Comparison of ENCODE assay signal across 13 cellular contexts in the genomic region with DNA sequence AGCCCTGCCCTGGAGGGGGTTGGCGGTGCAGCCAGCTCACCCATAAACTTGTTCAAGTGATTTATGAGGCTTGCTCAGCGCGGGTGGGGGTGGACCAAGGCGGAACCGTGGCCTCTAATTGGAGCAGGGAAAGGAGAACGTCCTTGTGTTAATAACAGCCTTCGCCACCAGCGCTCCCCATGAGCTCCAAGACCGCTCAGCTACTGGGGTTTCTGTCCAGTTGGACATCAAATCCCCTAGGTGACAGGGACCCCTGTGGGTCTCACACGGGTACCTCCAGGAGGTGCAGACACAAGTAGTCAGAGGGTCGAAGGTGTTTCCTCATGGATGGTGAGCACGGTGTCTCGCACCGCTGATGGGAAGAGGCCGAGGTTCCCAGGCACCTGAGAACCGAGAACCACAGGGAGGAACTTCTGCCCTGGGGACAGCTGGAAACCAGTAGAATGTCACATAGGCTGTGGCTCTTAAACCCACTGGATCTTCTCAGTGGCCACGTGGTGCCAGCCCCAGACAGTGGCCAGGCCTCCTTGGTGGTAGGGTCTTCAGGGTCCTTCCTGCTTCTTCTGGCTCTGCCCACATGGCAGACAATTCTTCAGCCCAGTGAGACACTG. TPM values are rescaled to one million over a fixed set of nuclear protein-coding genes. Genes with fewer than 3 reads are reported as not detected.
A peak's percentile ranks its signal among the peaks of the same experiment; 100 is the strongest.
DNase-seq lines count a peak whose midpoint lies in the region; ATAC-seq and TF ChIP-seq lines count a peak whose summit lies in the region.
"Had no signal": no experiment of that assay in that cellular context is flagged by ENCODE, and none has a peak within 500 bp of the region (broad histone marks: within the 10 kb centered on the region; RNA-seq: fewer than 3 reads in every experiment).

No MANE protein-coding gene starts in this region.

- TF ChIP-seq CTCF in RWPE2 (IDR thresholded peaks at IDR 0.05; ENCODE audit: poor library complexity, severe bottlenecking) (no peak), transverse colon (IDR thresholded peaks at IDR 0.05) (no peak)

- in situ Hi-C loops in transverse colon (cut with MboI; ENCODE audit: low pct_ligation_motif_present in 1 of 4, low pct_unique_long_range_greater_than_20kb in 1 of 4, low sequenced_read_pairs in 3 of 4), result loop anchor here in 3 of 4 donors (25.0 kb wide), 2 partner anchors 395 to 420 kb away; no protein-coding TSS in a partner anchor
- in situ Hi-C loops in G401 (cut with HindIII; ENCODE audit: low sequenced_read_pairs), result no loop called here

- H3K36me3 Mint-ChIP-seq in activated naive CD4-positive, alpha-beta T cell treated with anti-CD3 and anti-CD28 coated beads, Interleukin-2, amount 10 ng/mL, durations not matched to agents 7 days and 5 days, result no peaks in the 10 kb centered on the region

- peak; percentile 13 for DNase-seq in activated naive CD4-positive, alpha-beta T cell treated with anti-CD3 and anti-CD28 coated beads, Interleukin-2, amount 10 ng/mL, durations not matched to agents 7 days and 5 days
- no peak for DNase-seq in activated naive CD4-positive, alpha-beta T cell (lab: John Stamatoyannopoulos, UW)
- DNase-seq in RWPE2 (ENCODE audit: low spot score) (peak; percentile 32), mesenteric fat pad (ENCODE audit: low spot score) (peak; percentile 60), transverse colon (peak; percentile 4), G401 (ENCODE audit: low spot score) (no peak)
- DNase-seq: AML-193, Calu3, H7, IMR-90, PC-3 had no signal

- H3K27me3 Mint-ChIP-seq in activated naive CD4-positive, alpha-beta T cell treated with anti-CD3 and anti-CD28 coated beads, Interleukin-2, amount 10 ng/mL, durations not matched to agents 7 days and 5 days, result peaks cover 34% of the 10 kb centered on the region

- no peaks in the 10 kb centered on the region for H3K9me3 ChIP-seq in RWPE2 (ENCODE audit: severe bottlenecking)
- H3K9me3 ChIP-seq in transverse colon, result no peaks in the 10 kb centered on the region

- intact Hi-C loops in transverse colon (cut with DNase I; ENCODE audit: low total_unique reads), result no loop called here

- H3K27me3 ChIP-seq in RWPE2 (ENCODE audit: insufficient read depth, poor library complexity, severe bottlenecking) (no peaks in the 10 kb centered on the region), transverse colon (peaks cover 56% of the 10 kb centered on the region)

- H3K4me1 ChIP-seq in RWPE2 (ENCODE audit: insufficient read depth, poor library complexity, severe bottlenecking) (no peaks in the 10 kb centered on the region), transverse colon (peaks cover 0 to 5% (median 0%) of the 10 kb centered on the region in 4 donors)

- H3K36me3 ChIP-seq in RWPE2 (ENCODE audit: low read depth), result no peaks in the 10 kb centered on the region
- no peaks in the 10 kb centered on the region for H3K36me3 ChIP-seq in transverse colon

- H3K27ac Mint-ChIP-seq in activated naive CD4-positive, alpha-beta T cell treated with anti-CD3 and anti-CD28 coated beads, Interleukin-2, amount 10 ng/mL, durations not matched to agents 7 days and 5 days, result no peak overlapping the region
- H3K27ac Mint-ChIP-seq: CD4-positive, alpha-beta T cell had no signal

- no peak overlapping the region for H3K4me3 ChIP-seq in RWPE2 (ENCODE audit: severe bottlenecking)
- no peak overlapping the region for H3K4me3 ChIP-seq in transverse colon

- peaks cover 2% of the 10 kb centered on the region for H3K4me1 Mint-ChIP-seq in activated naive CD4-positive, alpha-beta T cell treated with anti-CD3 and anti-CD28 coated beads, Interleukin-2, amount 10 ng/mL, durations not matched to agents 7 days and 5 days

- no peak for ATAC-seq in RWPE2 (ENCODE audit: low read depth)
- ATAC-seq in HG03342 (IDR thresholded peaks at IDR 0.05; ENCODE audit: unreplicated experiment), result no peak
- ATAC-seq: PC-3 had no signal

- CTCF ChIA-PET in activated naive CD4-positive, alpha-beta T cell treated with anti-CD3 and anti-CD28 coated beads, Interleukin-2, amount 10 ng/mL, durations not matched to agents 7 days and 5 days (lab: Charles Lee), result no interaction called here

- no peak for TF ChIP-seq EP300 in transverse colon (IDR thresholded peaks at IDR 0.05; ENCODE audit: low read depth)

- no peak overlapping the region for H3K4me3 Mint-ChIP-seq in activated naive CD4-positive, alpha-beta T cell treated with anti-CD3 and anti-CD28 coated beads, Interleukin-2, amount 10 ng/mL, durations not matched to agents 7 days and 5 days
- H3K4me3 Mint-ChIP-seq: CD4-positive, alpha-beta T cell had no signal

- 53% methylated on average over 16 of the region's 17 CpGs; no CpG with 5 or more reads in 1 of the 2 donors for WGBS in transverse colon (ENCODE audit: low coverage in 1 of 2), 2 donors

- no peaks in the 10 kb centered on the region for H3K9me3 Mint-ChIP-seq in activated naive CD4-positive, alpha-beta T cell treated with anti-CD3 and anti-CD28 coated beads, Interleukin-2, amount 10 ng/mL, durations not matched to agents 7 days and 5 days
- H3K9me3 Mint-ChIP-seq: CD4-positive, alpha-beta T cell had no signal

- no peak for TF ChIP-seq POLR2A in transverse colon (IDR thresholded peaks at IDR 0.05)

- H3K27ac ChIP-seq in RWPE2 (ENCODE audit: poor library complexity, severe bottlenecking) (no peak overlapping the region), transverse colon (no peak overlapping the region)

RNA-seq across cellular contexts. Expression of a gene that starts 3.7 kb away (rescaled TPM):
- total RNA-seq in mesenteric fat pad (not detected), transverse colon (not detected)
- not detected in 2 replicates for total RNA-seq in G401 (2014; rRNA removed; shearing (Covaris generic))
- total RNA-seq: Calu3; CD4-positive, alpha-beta T cell; IMR-90; PC-3 had no signal

RNA-seq across cellular contexts. Expression of a gene that starts 51.5 kb away (rescaled TPM):
- total RNA-seq in mesenteric fat pad (3.9 TPM), transverse colon (under 1 TPM in 2 of 4 donors, not detected in 2; 0.41 to 0.95 TPM)
- total RNA-seq in G401 (2014; rRNA removed; shearing (Covaris generic)), result 2.8 and 5.0 TPM in 2 replicates
- total RNA-seq: CD4-positive, alpha-beta T cell; IMR-90 had no signal

Comparison
In these comparisons a context has a peak if more than half of its experiments do, and no peak if none do; other contexts are left out.
1. DNase-seq: peak in activated naive CD4-positive, alpha-beta T cell treated with anti-CD3 and anti-CD28 coated beads, Interleukin-2, amount 10 ng/mL, durations not matched to agents 7 days and 5 days (single experiment), RWPE2 (single experiment), mesenteric fat pad (single experiment) and transverse colon (single experiment); none in activated naive CD4-positive, alpha-beta T cell (0 of 4) and G401 (single experiment).